ENCODE assay signal across 8 cellular contexts in the genomic region with DNA sequence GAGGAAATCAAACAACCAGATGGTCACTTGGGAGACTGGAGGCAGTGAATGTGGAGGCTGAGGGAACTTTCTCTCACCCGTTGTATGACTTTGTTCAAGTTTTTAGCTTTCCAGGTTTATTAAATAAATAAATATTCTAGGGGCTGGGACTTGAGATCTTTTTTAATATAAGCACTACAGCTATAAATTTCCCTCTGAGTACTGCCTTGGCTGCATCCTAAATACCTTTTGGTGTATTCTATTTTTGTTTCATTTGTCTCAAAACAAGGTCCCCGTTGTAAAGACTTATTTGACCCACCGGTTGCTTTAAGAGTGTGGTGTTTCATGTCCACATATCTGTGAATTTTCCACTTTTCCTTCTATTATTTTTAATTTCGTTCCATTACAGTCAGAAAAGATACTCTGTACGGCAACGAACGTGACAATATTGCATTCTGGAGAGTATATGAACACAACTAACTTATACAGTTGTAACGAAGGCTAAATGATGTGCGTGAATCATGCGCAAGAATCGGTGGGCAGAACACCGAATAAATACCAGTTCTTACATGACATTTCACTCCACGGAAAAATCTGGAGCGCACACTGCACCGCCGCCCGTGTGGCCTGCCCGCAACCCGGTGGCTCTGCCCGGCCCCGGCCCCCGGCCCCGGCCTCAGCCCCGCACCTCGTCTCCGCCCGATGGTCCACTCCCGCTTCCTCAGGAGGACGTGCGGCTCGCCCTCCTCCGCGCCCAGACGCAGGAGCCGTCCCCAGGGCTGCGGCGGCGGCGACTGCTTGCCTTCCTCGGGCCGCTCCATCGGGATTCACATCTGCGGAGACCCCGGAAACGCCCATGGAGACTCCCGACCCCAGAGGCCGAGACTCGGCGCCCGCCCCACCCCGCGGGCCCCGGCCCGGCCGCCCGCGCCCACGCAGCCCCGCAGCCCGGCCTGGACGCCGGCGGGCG. TPM values are rescaled to one million over a fixed set of nuclear protein-coding genes. Genes with fewer than 3 reads are reported as not detected.
DNase-seq lines count a peak whose midpoint lies in the region; ATAC-seq and TF ChIP-seq lines count a peak whose summit lies in the region.

No MANE protein-coding gene starts in this region.

- peaks cover 9% of the 10 kb centered on the region for H3K9me3 Mint-ChIP-seq in neural crest cell

- DNase-seq in AG10803 (ENCODE audit: low read depth) (peak; percentile 12), T-helper 17 cell (no peak), esophagus squamous epithelium (lab: John Stamatoyannopoulos, UW) (no peak), neural crest cell (ENCODE audit: low read depth, low spot score) (no peak), iPS-NIHi7 (ENCODE audit: extremely low spot score) (no peak)

- H3K27ac Mint-ChIP-seq in T-helper 17 cell: peak overlapping the region; percentile 99
- no peak overlapping the region for H3K27ac Mint-ChIP-seq in neural crest cell (ENCODE audit: unreplicated experiment)

- H3K4me3 ChIP-seq in AG10803 (ENCODE audit: low read length) (peak overlapping the region; percentile 71), esophagus squamous epithelium (peak overlapping the region; percentile 82 to 92 (median 89))

- H3K4me1 ChIP-seq in esophagus squamous epithelium: peaks cover 0 to 24% (median 5%) of the 10 kb centered on the region in 3 donors

- H3K36me3 ChIP-seq in esophagus squamous epithelium: peaks cover 0 to 37% (median 0%) of the 10 kb centered on the region in 3 donors

- H3K27me3 Mint-ChIP-seq in T-helper 17 cell (no peaks in the 10 kb centered on the region), neural crest cell (ENCODE audit: low read depth) (peaks cover 36% of the 10 kb centered on the region)

- TF ChIP-seq CTCF in AG10803 (conservative IDR thresholded peaks at IDR 0.05; ENCODE audit: low read length) (no peak), esophagus squamous epithelium (IDR thresholded peaks at IDR 0.05) (no peak), neural crest cell (conservative IDR thresholded peaks at IDR 0.05) (no peak)

- no peaks in the 10 kb centered on the region for H3K27me3 ChIP-seq in esophagus squamous epithelium

- H3K27ac ChIP-seq in esophagus squamous epithelium: peak overlapping the region; percentile 90 to 99 (median 96)

- H3K9me3 ChIP-seq in T-helper 17 cell (ENCODE audit: control insufficient read depth, low read length, poor library complexity, severe bottlenecking) (no peaks in the 10 kb centered on the region), esophagus squamous epithelium (no peaks in the 10 kb centered on the region)

- 24 to 36% methylated on average over 18 to 19 of the region's 64 CpGs for WGBS in esophagus squamous epithelium, 2 donors

- no peak for TF ChIP-seq POLR2A in esophagus squamous epithelium (IDR thresholded peaks at IDR 0.05)

- intact Hi-C loops in esophagus squamous epithelium (cut with DNase I): no loop called here

- peak overlapping the region; percentile 96 for H3K4me3 Mint-ChIP-seq in T-helper 17 cell
- peak overlapping the region; percentile 98 for H3K4me3 Mint-ChIP-seq in neural crest cell

- ATAC-seq in GM18870 (IDR thresholded peaks at IDR 0.05; ENCODE audit: unreplicated experiment) (peak; percentile 21), HG03175 (IDR thresholded peaks at IDR 0.05; ENCODE audit: unreplicated experiment) (peak; percentile 27), T-helper 17 cell (no peak), GM18873 (IDR thresholded peaks at IDR 0.05; ENCODE audit: low FRiP score, unreplicated experiment) (no peak)

- peaks cover 9% of the 10 kb centered on the region for H3K36me3 Mint-ChIP-seq in T-helper 17 cell (ENCODE audit: low read depth)
- H3K36me3 Mint-ChIP-seq in neural crest cell (ENCODE audit: low read depth): peaks cover 46% of the 10 kb centered on the region

- H3K4me1 Mint-ChIP-seq in T-helper 17 cell (peaks cover 18% of the 10 kb centered on the region), neural crest cell (peaks cover 17% of the 10 kb centered on the region)

RNA-seq across cellular contexts. Expression of a gene that starts 0.6 kb away (rescaled TPM):
- total RNA-seq in T-helper 17 cell (10 to 100 TPM; 91.5 to 94.5 TPM), esophagus squamous epithelium (10 to 100 TPM; 19.0 to 37.9 (median 35.8) TPM), neural crest cell (39.0 and 39.9 TPM in 2 replicates)

RNA-seq across cellular contexts. Expression of a gene that starts 58.1 kb away (rescaled TPM):
- total RNA-seq in T-helper 17 cell: 10 to 100 TPM; 44.0 to 45.4 TPM
- 10 to 100 TPM; 37.0 to 62.2 (median 54.0) TPM for total RNA-seq in esophagus squamous epithelium
- total RNA-seq in neural crest cell: 33.4 and 35.6 TPM in 2 replicates

Comparison
In these comparisons a context has a peak if more than half of its experiments do, and no peak if none do; other contexts are left out.
1. ATAC-seq: peak in GM18870 (single experiment) and HG03175 (single experiment); none in T-helper 17 cell (single experiment) and GM18873 (single experiment).